In the genomic region with DNA sequence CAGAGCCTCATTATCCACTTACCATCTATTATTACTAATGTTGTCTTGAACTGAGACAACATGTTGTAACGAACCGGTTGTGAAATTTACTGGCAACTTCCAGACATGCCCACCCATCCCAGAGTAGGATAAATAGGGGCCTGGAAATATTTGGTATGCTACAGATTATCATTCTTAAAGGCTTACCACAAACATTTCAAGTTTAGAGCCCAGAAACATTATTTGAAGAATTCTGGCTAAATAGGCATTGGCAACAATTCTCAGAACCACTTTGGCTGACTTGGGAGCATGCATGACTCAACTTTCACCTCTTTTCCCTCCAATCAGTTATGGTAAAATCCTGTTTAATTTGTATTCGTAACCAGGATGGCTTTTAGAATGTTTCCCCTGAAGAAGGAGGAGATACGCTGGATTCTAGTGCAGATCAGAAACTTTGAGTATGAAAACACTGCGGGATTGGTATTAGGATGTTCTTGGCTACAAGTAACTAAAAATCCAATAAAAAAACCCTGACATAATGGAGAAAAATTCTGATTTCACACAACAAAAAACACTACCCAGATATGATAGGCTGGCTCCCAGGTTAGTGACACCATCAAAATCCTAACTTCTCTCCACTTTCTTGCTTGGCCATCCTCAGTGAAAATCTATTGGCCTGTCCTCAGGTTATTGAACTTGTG, we compare ENCODE assay signal across 16 cellular contexts.
DNase-seq lines count a peak whose midpoint lies in the region; ATAC-seq, FAIRE-seq and TF ChIP-seq lines count a peak whose summit lies in the region.
"Had no signal": no experiment of that assay in that cellular context is flagged by ENCODE, and none has a peak within 500 bp of the region (broad histone marks: within the 10 kb centered on the region; RNA-seq: fewer than 3 reads in every experiment).

No MANE protein-coding gene starts in this region.

- no peak for FAIRE-seq in H54 (lab: Jason Lieb, UNC)
- FAIRE-seq: RCC 7860 had no signal

- peak; percentile 42 to 80 (median 67) for ATAC-seq in psoas muscle
- ATAC-seq: naive thymus-derived CD8-positive, alpha-beta T cell had no signal

- H3K4me3 ChIP-seq in fibroblast of pulmonary artery (replicated peaks; ENCODE audit: low read depth, low read length) (no peak overlapping the region), psoas muscle (no peak overlapping the region)
- H3K4me3 ChIP-seq: BLaER1 had no signal

- intact Hi-C loops in psoas muscle (cut with DNase I), result no loop called here

- no peak for TF ChIP-seq POLR2A in H54 (IDR thresholded peaks at IDR 0.05; ENCODE audit: low read depth, low read length)

- no peaks in the 10 kb centered on the region for H3K27me3 ChIP-seq in psoas muscle (ENCODE audit: insufficient read depth in 3 of 3, low read length in 2 of 3)

- POLR2A ChIA-PET in HEK293T (lab: Yijun Ruan, JAX), result no interaction called here

- no peaks in the 10 kb centered on the region for H3K4me1 ChIP-seq in psoas muscle

- H3K27ac ChIP-seq in psoas muscle, result no peak overlapping the region
- H3K27ac ChIP-seq: BLaER1 had no signal

- H3K36me3 ChIP-seq in psoas muscle (ENCODE audit: insufficient read depth in 1 of 2, low read depth in 1 of 2), result no peaks in the 10 kb centered on the region
- H3K36me3 ChIP-seq: BLaER1 had no signal

- 18 to 39% (median 25%) methylated on average over 5 of the region's 5 CpGs for WGBS in psoas muscle, 3 donors

- CTCF ChIA-PET in HEK293T (lab: Yijun Ruan, JAX), result no interaction called here

- TF ChIP-seq CTCF in fibroblast of pulmonary artery (IDR thresholded peaks at IDR 0.05; ENCODE audit: low read length, missing control alignments), result no peak
- no peak for TF ChIP-seq CTCF in psoas muscle (IDR thresholded peaks at IDR 0.05)

- H3K9me3 ChIP-seq in psoas muscle, result no peaks in the 10 kb centered on the region

- peak; percentile 88 for DNase-seq in AG08395 (ENCODE audit: low spot score)
- DNase-seq in M059J (ENCODE audit: low read depth), result peak; percentile 64
- peak; percentile 36 for DNase-seq in fibroblast of pulmonary artery (ENCODE audit: low read depth)
- no peak for DNase-seq in psoas muscle
- no peak for DNase-seq in H54 (ENCODE audit: insufficient read length, low spot score)
- no peak for DNase-seq in SK-N-DZ (ENCODE audit: low spot score)
- DNase-seq in retina, result no peak
- DNase-seq in HEK293T (ENCODE audit: extremely low spot score), result no peak
- DNase-seq: activated CD4-positive, alpha-beta T cell treated with anti-CD3 and anti-CD28 coated beads for 4 hours; activated naive CD8-positive, alpha-beta T cell treated with anti-CD3 and anti-CD28 coated beads, Interleukin-2, amount 10 ng/mL, durations not matched to agents 7 days and 5 days; head of caudate nucleus; naive thymus-derived CD8-positive, alpha-beta T cell; NCI-H1417; NCI-H510A had no signal

TF ChIP-seq in HEK293T, 16 proteins besides CTCF, POLR2A, EP300 and RAD21:
- no peak for TF ChIP-seq ELF4 (IDR thresholded peaks at IDR 0.05)
- no peak for TF ChIP-seq L3MBTL2 (conservative IDR thresholded peaks at IDR 0.05)
- TF ChIP-seq, protein P1, sequence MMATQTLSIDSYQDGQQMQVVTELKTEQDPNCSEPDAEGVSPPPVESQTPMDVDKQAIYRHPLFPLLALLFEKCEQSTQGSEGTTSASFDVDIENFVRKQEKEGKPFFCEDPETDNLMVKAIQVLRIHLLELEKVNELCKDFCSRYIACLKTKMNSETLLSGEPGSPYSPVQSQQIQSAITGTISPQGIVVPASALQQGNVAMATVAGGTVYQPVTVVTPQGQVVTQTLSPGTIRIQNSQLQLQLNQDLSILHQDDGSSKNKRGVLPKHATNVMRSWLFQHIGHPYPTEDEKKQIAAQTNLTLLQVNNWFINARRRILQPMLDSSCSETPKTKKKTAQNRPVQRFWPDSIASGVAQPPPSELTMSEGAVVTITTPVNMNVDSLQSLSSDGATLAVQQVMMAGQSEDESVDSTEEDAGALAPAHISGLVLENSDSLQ (IDR thresholded peaks at IDR 0.05), result no peak
- TF ChIP-seq CTBP1 (IDR thresholded peaks at IDR 0.05; ENCODE audit: borderline replicate concordance), result no peak
- TF ChIP-seq SUZ12 (IDR thresholded peaks at IDR 0.05), result no peak
- no peak for TF ChIP-seq BHLHE40 (IDR thresholded peaks at IDR 0.05; ENCODE audit: borderline replicate concordance)
- TF ChIP-seq HDGF (IDR thresholded peaks at IDR 0.05; ENCODE audit: borderline replicate concordance), result no peak
- TF ChIP-seq ZNF384 (IDR thresholded peaks at IDR 0.05), result no peak
- no peak for TF ChIP-seq FOXA1 (IDR thresholded peaks at IDR 0.05)
- TF ChIP-seq FOXK2 (IDR thresholded peaks at IDR 0.05), result no peak
- no peak for TF ChIP-seq ARNT (IDR thresholded peaks at IDR 0.05)
- no peak for TF ChIP-seq TARDBP (IDR thresholded peaks at IDR 0.05)
- TF ChIP-seq FOXM1 (IDR thresholded peaks at IDR 0.05; ENCODE audit: borderline replicate concordance), result no peak
- TF ChIP-seq LEF1 (IDR thresholded peaks at IDR 0.05; ENCODE audit: borderline replicate concordance), result no peak
- TF ChIP-seq SP1 (IDR thresholded peaks at IDR 0.05), result no peak
- no peak for TF ChIP-seq NFRKB (IDR thresholded peaks at IDR 0.05)

Comparison
In these comparisons a context has a peak if more than half of its experiments do, and no peak if none do; other contexts are left out.
1. DNase-seq: peak in AG08395 (single experiment), M059J (single experiment) and fibroblast of pulmonary artery (single experiment); none in psoas muscle (0 of 2), H54 (single experiment), SK-N-DZ (single experiment), retina (single experiment) and HEK293T (single experiment).